In genomic region chr10:47238331-47239095, GRCh38 we compare ENCODE assay signal across 28 cellular contexts.
"Had no signal": no experiment of that assay in that cellular context is flagged by ENCODE, and none has a peak within 500 bp of the region (broad histone marks: within the 10 kb centered on the region; RNA-seq: fewer than 3 reads in every experiment).

No MANE protein-coding gene starts in this region.

- H3K4me1 ChIP-seq: SJCRH30 had no signal

- H3K9me3 ChIP-seq: MG63, SJCRH30, SK-N-SH had no signal

- H3K27ac Mint-ChIP-seq: activated CD4-positive, alpha-beta T cell treated with anti-CD3 and anti-CD28 coated beads, Interleukin-2, amount 10 ng/mL, durations not matched to agents 7 days and 5 days; activated CD8-positive, alpha-beta memory T cell treated with anti-CD3 and anti-CD28 coated beads, Interleukin-2, amount 10 ng/mL, durations not matched to agents 7 days and 5 days; activated CD8-positive, alpha-beta T cell treated with anti-CD3 and anti-CD28 coated beads, Interleukin-2, amount 10 ng/mL, durations not matched to agents 7 days and 5 days had no signal

- H3K4me3 ChIP-seq: cardiac muscle cell, MG63, SJCRH30 had no signal

- H3K27me3 Mint-ChIP-seq: activated CD4-positive, alpha-beta T cell treated with anti-CD3 and anti-CD28 coated beads, Interleukin-2, amount 10 ng/mL, durations not matched to agents 7 days and 5 days; activated CD8-positive, alpha-beta memory T cell treated with anti-CD3 and anti-CD28 coated beads, Interleukin-2, amount 10 ng/mL, durations not matched to agents 7 days and 5 days had no signal

- H3K36me3 Mint-ChIP-seq: activated CD8-positive, alpha-beta memory T cell treated with anti-CD3 and anti-CD28 coated beads, Interleukin-2, amount 10 ng/mL, durations not matched to agents 7 days and 5 days; activated naive CD4-positive, alpha-beta T cell treated with anti-CD3 and anti-CD28 coated beads, Interleukin-2, amount 50 U/mL, for 72 hours had no signal

- H3K27me3 ChIP-seq: cardiac muscle cell, MG63, SJCRH30 had no signal

- H3K27ac ChIP-seq: brain microvascular endothelial cell, cardiac muscle cell, SJCRH30, VCaP had no signal

- H3K4me3 Mint-ChIP-seq: activated CD4-positive, alpha-beta T cell treated with anti-CD3 and anti-CD28 coated beads, Interleukin-2, amount 10 ng/mL, durations not matched to agents 7 days and 5 days; activated CD8-positive, alpha-beta memory T cell treated with anti-CD3 and anti-CD28 coated beads, Interleukin-2, amount 10 ng/mL, durations not matched to agents 7 days and 5 days; activated CD8-positive, alpha-beta T cell treated with anti-CD3 and anti-CD28 coated beads, Interleukin-2, amount 10 ng/mL, durations not matched to agents 7 days and 5 days; activated T-cell treated with anti-CD3 and anti-CD28 coated beads, Interleukin-2, amount 50 U/mL, for 4 hours had no signal

- DNase-seq: activated CD4-positive, alpha-beta T cell treated with anti-CD3 and anti-CD28 coated beads, Interleukin-2, amount 10 ng/mL, durations not matched to agents 7 days and 5 days; activated CD4-positive, CD25-positive, alpha-beta regulatory T cell; activated CD8-positive, alpha-beta T cell treated with anti-CD3 and anti-CD28 coated beads, Interleukin-2, amount 10 ng/mL, durations not matched to agents 7 days and 5 days; activated effector memory CD4-positive, alpha-beta T cell treated with anti-CD3 and anti-CD28 coated beads, Interleukin-2, amount 50 U/mL, for 16 hours; activated naive CD4-positive, alpha-beta T cell treated with Interleukin-2 at 50 U/mL for 16 hours; activated T-cell treated with anti-CD3 and anti-CD28 coated beads, Interleukin-2, amount 50 U/mL, for 4 hours; brain microvascular endothelial cell; MG63; MV-4-11; NCI-H1092 treated with DMSO at 0.1 percent for 48 hours; NCI-H1417 treated with DMSO at 0.1 percent for 48 hours; NCI-H1694 treated with DMSO at 0.1 percent for 48 hours; NCI-H2029 treated with DMSO at 0.1 percent for 48 hours; NCI-H345; NCI-H510A; NCI-H526 treated with DMSO at 0.1 percent for 48 hours; NCI-H82; OCI-M1; Right ventricle myocardium superior; RPMI8226; SJCRH30; SK-N-SH; T-helper 1 cell had no signal

- ATAC-seq: activated CD8-positive, alpha-beta memory T cell treated with anti-CD3 and anti-CD28 coated beads, Interleukin-2, amount 10 ng/mL, durations not matched to agents 7 days and 5 days; activated CD8-positive, alpha-beta T cell treated with anti-CD3 and anti-CD28 coated beads, Interleukin-2, amount 10 ng/mL, durations not matched to agents 7 days and 5 days; activated naive CD4-positive, alpha-beta T cell treated with anti-CD3 and anti-CD28 coated beads, Interleukin-2, amount 50 U/mL, for 72 hours; activated T-cell treated with anti-CD3 and anti-CD28 coated beads, Interleukin-2, amount 50 U/mL, for 4 hours; Panc1 had no signal

- H3K4me2 ChIP-seq: SK-N-SH had no signal

- H3K9me3 Mint-ChIP-seq: activated naive CD4-positive, alpha-beta T cell treated with anti-CD3 and anti-CD28 coated beads, Interleukin-2, amount 50 U/mL, for 72 hours; activated T-cell treated with anti-CD3 and anti-CD28 coated beads, Interleukin-2, amount 50 U/mL, for 4 hours had no signal

- H3K36me3 ChIP-seq: brain microvascular endothelial cell, cardiac muscle cell, MG63, SJCRH30 had no signal
